Comparison of ENCODE assay signal across 20 cellular contexts in the genomic region with DNA sequence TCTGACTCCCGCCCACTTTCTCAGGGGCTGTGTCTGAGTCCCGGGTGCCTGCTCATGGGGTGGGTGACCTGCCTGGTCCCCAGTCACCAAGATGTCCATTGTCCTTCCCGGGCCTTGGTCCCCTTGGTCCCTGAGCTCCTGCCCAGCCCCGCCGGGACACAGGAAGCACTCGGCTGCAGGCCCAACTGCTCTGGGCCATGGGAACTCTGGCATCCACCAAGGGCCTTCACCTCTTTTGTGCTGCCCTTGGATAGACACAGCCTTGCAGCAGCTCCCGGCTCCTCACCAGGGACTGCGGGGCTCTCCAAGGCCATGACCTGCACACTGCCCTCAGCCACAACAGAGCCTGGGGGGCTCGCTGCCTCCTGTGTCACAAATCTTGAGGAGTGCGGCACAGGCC. TPM values are rescaled to one million over a fixed set of nuclear protein-coding genes. Genes with fewer than 3 reads are reported as not detected.
A peak's percentile ranks its signal among the peaks of the same experiment; 100 is the strongest.
DNase-seq lines count a peak whose midpoint lies in the region; ATAC-seq and TF ChIP-seq lines count a peak whose summit lies in the region.
"Had no signal": no experiment of that assay in that cellular context is flagged by ENCODE, and none has a peak within 500 bp of the region (broad histone marks: within the 10 kb centered on the region; RNA-seq: fewer than 3 reads in every experiment).

No MANE protein-coding gene starts in this region.

- POLR2A ChIA-PET in naive thymus-derived CD4-positive, alpha-beta T cell (lab: Charles Lee) = no interaction called here

- no peak for ATAC-seq in lower lobe of right lung
- ATAC-seq in naive thymus-derived CD4-positive, alpha-beta T cell = no peak
- ATAC-seq: CD8-positive, alpha-beta T cell; GM12878 had no signal

- no peak overlapping the region for H4K5ac ChIP-seq in H9 (ENCODE audit: insufficient read length, low read depth, low read length)

- H3K9me2 ChIP-seq in Karpas-422 (replicated peaks; ENCODE audit: insufficient read depth, low read length) = no peaks in the 10 kb centered on the region

- H4K91ac ChIP-seq in H9 (ENCODE audit: insufficient read length, low read depth, low read length) (no peak overlapping the region), trophoblast cell (ENCODE audit: low read depth, low read length) (no peak overlapping the region)

- H4K20me1 ChIP-seq in H9 (ENCODE audit: control insufficient read depth, insufficient read depth, insufficient read length) (no peaks in the 10 kb centered on the region), Karpas-422 (ENCODE audit: insufficient read depth, low read depth, low read length) (no peaks in the 10 kb centered on the region)

- no peak overlapping the region; the same call in 1 of the 2 replicates for H3K14ac ChIP-seq in H9 (ENCODE audit: insufficient read depth, low read length)
- no peak overlapping the region for H3K14ac ChIP-seq in trophoblast cell (ENCODE audit: low read length)

- H3K79me1 ChIP-seq in H9 (ENCODE audit: insufficient read depth, low read depth, low read length, poor library complexity, severe bottlenecking) (no peaks in the 10 kb centered on the region), trophoblast cell (ENCODE audit: low read length) (no peaks in the 10 kb centered on the region)

- H2AFZ ChIP-seq in H9 (ENCODE audit: low read length) = no peak overlapping the region
- no peak overlapping the region for H2AFZ ChIP-seq in Karpas-422 (ENCODE audit: low read length)
- H2AFZ ChIP-seq in trophoblast cell (ENCODE audit: insufficient read depth, low read length, poor library complexity) = no peak overlapping the region
- H2AFZ ChIP-seq: GM23248 had no signal

- CTCF ChIA-PET in naive thymus-derived CD4-positive, alpha-beta T cell (lab: Charles Lee) = no interaction called here

- H3K56ac ChIP-seq in H9 (ENCODE audit: insufficient read length, low read depth, low read length) = no peak overlapping the region

- H2BK12ac ChIP-seq in H9 (ENCODE audit: insufficient read length, low read depth, low read length) (no peak overlapping the region), trophoblast cell (ENCODE audit: low read length) (no peak overlapping the region)

- no peaks in the 10 kb centered on the region for H3K27me3 ChIP-seq in H9 (ENCODE audit: insufficient read depth, low read length)
- no peaks in the 10 kb centered on the region for H3K27me3 ChIP-seq in Karpas-422 (ENCODE audit: low read length)
- H3K27me3 ChIP-seq in trophoblast cell (ENCODE audit: insufficient read depth, low read length) = peaks cover 3% of the 10 kb centered on the region
- H3K27me3 ChIP-seq in lower lobe of right lung (ENCODE audit: low read depth) = no peaks in the 10 kb centered on the region
- no peaks in the 10 kb centered on the region for H3K27me3 ChIP-seq in naive thymus-derived CD4-positive, alpha-beta T cell (ENCODE audit: control insufficient read depth in 2 of 2, insufficient read depth in 2 of 2, low read length in 2 of 2)
- no peaks in the 10 kb centered on the region for H3K27me3 ChIP-seq in H7 (ENCODE audit: control insufficient read depth, insufficient read depth, low read length)

- H3K18ac ChIP-seq in H9 (ENCODE audit: insufficient read length, low read depth, low read length) = no peak overlapping the region
- H3K18ac ChIP-seq in trophoblast cell (ENCODE audit: low read length) = no peak overlapping the region

- H4K12ac ChIP-seq in trophoblast cell (ENCODE audit: low read depth, low read length) = no peak overlapping the region

- peak; percentile 25 for DNase-seq in H9
- DNase-seq in Karpas-422 = peak; percentile 29
- DNase-seq in mesenteric fat pad (ENCODE audit: low spot score) = peak; percentile 76
- DNase-seq in trophoblast cell = no peak
- DNase-seq in NCI-H1694 treated with DMSO at 0.1 percent for 48 hours (lab: John Stamatoyannopoulos, UW) = no peak
- DNase-seq in lower lobe of right lung = no peak
- DNase-seq in naive thymus-derived CD4-positive, alpha-beta T cell = no peak
- DNase-seq in H7 = no peak
- DNase-seq: CD4-positive, CD25-positive, alpha-beta regulatory T cell; DMS 273 treated with DMSO at 0.1 percent for 48 hours; DMS79; EL; GDM1; GM23248; HFFc6 had no signal

- TF ChIP-seq CTCF in H9 (conservative IDR thresholded peaks at IDR 0.05) = no peak
- TF ChIP-seq CTCF in lower lobe of right lung (IDR thresholded peaks at IDR 0.05) = no peak

- H2BK15ac ChIP-seq in H9 (ENCODE audit: low read depth, low read length) = no peak overlapping the region

- H2BK20ac ChIP-seq in H9 (ENCODE audit: low read depth, low read length, poor library complexity, severe bottlenecking) = no peak overlapping the region

- H3K27ac Mint-ChIP-seq in H9 = no peak overlapping the region
- H3K27ac Mint-ChIP-seq in naive thymus-derived CD4-positive, alpha-beta T cell = no peak overlapping the region
- H3K27ac Mint-ChIP-seq: CD8-positive, alpha-beta T cell; HFFc6 had no signal

- H3K9ac ChIP-seq in H9 (ENCODE audit: extremely low read depth, insufficient read length, low read length) (no peak overlapping the region), Karpas-422 (ENCODE audit: low read length) (no peak overlapping the region), trophoblast cell (ENCODE audit: low read length) (no peak overlapping the region)
- H3K9ac ChIP-seq: GM23248 had no signal

- H4K8ac ChIP-seq in H9 (replicated peaks; ENCODE audit: insufficient read length, low read depth, low read length) (no peak overlapping the region), trophoblast cell (ENCODE audit: low read depth, low read length) (no peak overlapping the region)

- H3K23me2 ChIP-seq in H9 (ENCODE audit: insufficient read length, low read depth, low read length, poor library complexity, severe bottlenecking) = no peaks in the 10 kb centered on the region

- peaks cover 0 to 7% (median 0%) of the 10 kb centered on the region in 3 experiments; a peak in 1 of 7 replicates for H3K36me3 Mint-ChIP-seq in H9 (ENCODE audit: insufficient read depth in 1 of 3, low read depth in 3 of 3)
- peaks cover 34 to 85% (median 69%) of the 10 kb centered on the region in 5 donors for H3K36me3 Mint-ChIP-seq in naive thymus-derived CD4-positive, alpha-beta T cell

- H3T11ph ChIP-seq in H9 (ENCODE audit: low read length) = no peak overlapping the region

- H3K36me3 ChIP-seq in Karpas-422 (ENCODE audit: insufficient read depth, low read length) (no peaks in the 10 kb centered on the region), trophoblast cell (ENCODE audit: control insufficient read depth in 1 of 2, insufficient read depth in 2 of 2, low read length in 2 of 2) (no peaks in the 10 kb centered on the region), lower lobe of right lung (peaks cover 52% of the 10 kb centered on the region), H7 (replicated peaks; ENCODE audit: control insufficient read depth, insufficient read depth, low read length) (no peaks in the 10 kb centered on the region)
- H3K36me3 ChIP-seq in naive thymus-derived CD4-positive, alpha-beta T cell (ENCODE audit: control insufficient read depth in 2 of 3, insufficient read depth in 3 of 3, low read length in 3 of 3) = peaks cover 7 to 92% (median 29%) of the 10 kb centered on the region in 3 experiments
- H3K36me3 ChIP-seq: HAP-1 had no signal

- H3K23ac ChIP-seq in H9 (ENCODE audit: insufficient read length, low read depth, low read length) (no peak overlapping the region), trophoblast cell (ENCODE audit: low read length) (no peak overlapping the region)

- no peaks in the 10 kb centered on the region for H3K79me2 ChIP-seq in H9 (ENCODE audit: insufficient read depth, low read length)
- no peaks in the 10 kb centered on the region for H3K79me2 ChIP-seq in Karpas-422 (ENCODE audit: low read length)
- H3K79me2 ChIP-seq in trophoblast cell (ENCODE audit: control insufficient read depth, insufficient read depth, low read length, poor library complexity) = no peaks in the 10 kb centered on the region

- H3K4me2 ChIP-seq in H9 (ENCODE audit: insufficient read depth, insufficient read length, low read length) (no peak overlapping the region), Karpas-422 (ENCODE audit: low read depth, low read length, poor library complexity, severe bottlenecking) (no peak overlapping the region), trophoblast cell (ENCODE audit: low read length) (no peak overlapping the region)

- WGBS in H9 (ENCODE audit: extremely low coverage, insufficient read length, low lambda C conversion rate) = no CpG with 5 or more reads among the region's 10 CpGs
- no CpG with 5 or more reads among the region's 10 CpGs for WGBS in trophoblast cell (ENCODE audit: extremely low coverage, insufficient coverage, insufficient read length)

- H2BK120ac ChIP-seq in H9 (ENCODE audit: low read depth, low read length, poor library complexity, severe bottlenecking) (no peak overlapping the region), trophoblast cell (ENCODE audit: insufficient read depth, low read length, poor library complexity) (no peak overlapping the region)

- H3K4me3 ChIP-seq in Karpas-422 (ENCODE audit: low read length) (no peak overlapping the region), trophoblast cell (ENCODE audit: low read depth, low read length) (peak overlapping the region; percentile 36), lower lobe of right lung (no peak overlapping the region), H7 (ENCODE audit: insufficient read depth, low read depth, low read length) (no peak overlapping the region)
- H3K4me3 ChIP-seq in naive thymus-derived CD4-positive, alpha-beta T cell (ENCODE audit: low read length) = no peak overlapping the region
- H3K4me3 ChIP-seq: GM12878, GM23248, HAP-1 had no signal

- H3K4me1 Mint-ChIP-seq in H9 = no peaks in the 10 kb centered on the region; a peak in 1 of 4 replicates
- H3K4me1 Mint-ChIP-seq in naive thymus-derived CD4-positive, alpha-beta T cell = peaks cover 0 to 4% (median 0%) of the 10 kb centered on the region in 7 donors
- H3K4me1 Mint-ChIP-seq: CD4-positive, CD25-positive, alpha-beta regulatory T cell had no signal

- H3K27ac ChIP-seq in H9 (ENCODE audit: insufficient read length, low read depth, low read length) (no peak overlapping the region), Karpas-422 (ENCODE audit: low read length) (no peak overlapping the region), trophoblast cell (ENCODE audit: low read depth, low read length) (no peak overlapping the region), lower lobe of right lung (no peak overlapping the region)
- no peak overlapping the region for H3K27ac ChIP-seq in naive thymus-derived CD4-positive, alpha-beta T cell (ENCODE audit: low read depth, low read length)
- H3K27ac ChIP-seq: C4-2B, GM23248 had no signal

- no peak overlapping the region for H2BK5ac ChIP-seq in H9 (ENCODE audit: insufficient read length, low read length)
- H2BK5ac ChIP-seq in trophoblast cell (ENCODE audit: low read depth, low read length, poor library complexity) = no peak overlapping the region

- no peak overlapping the region for H3K4ac ChIP-seq in H9 (ENCODE audit: low read depth, low read length)
- no peak overlapping the region for H3K4ac ChIP-seq in trophoblast cell (ENCODE audit: low read depth, low read length)

- peaks cover 4% of the 10 kb centered on the region for H3K27me3 Mint-ChIP-seq in H9 (ENCODE audit: low read depth)
- no peaks in the 10 kb centered on the region for H3K27me3 Mint-ChIP-seq in naive thymus-derived CD4-positive, alpha-beta T cell
- H3K27me3 Mint-ChIP-seq: CD4-positive, CD25-positive, alpha-beta regulatory T cell had no signal

- H3K4me1 ChIP-seq in H9 (ENCODE audit: insufficient read depth, low read length) (no peaks in the 10 kb centered on the region), Karpas-422 (ENCODE audit: low read length) (no peaks in the 10 kb centered on the region), trophoblast cell (ENCODE audit: control insufficient read depth in 1 of 2, insufficient read depth in 2 of 2, low read length in 2 of 2) (no peaks in the 10 kb centered on the region), lower lobe of right lung (no peaks in the 10 kb centered on the region)
- H3K4me1 ChIP-seq in naive thymus-derived CD4-positive, alpha-beta T cell (ENCODE audit: control insufficient read depth in 2 of 2, insufficient read depth in 2 of 2, low read length in 2 of 2) = no peaks in the 10 kb centered on the region
- H3K4me1 ChIP-seq: HAP-1 had no signal

- no peak overlapping the region for H3K4me3 Mint-ChIP-seq in H9
- no peak overlapping the region for H3K4me3 Mint-ChIP-seq in naive thymus-derived CD4-positive, alpha-beta T cell
- H3K4me3 Mint-ChIP-seq: CD4-positive, CD25-positive, alpha-beta regulatory T cell; CD8-positive, alpha-beta T cell; HFFc6 had no signal

- no peak overlapping the region for H2AK5ac ChIP-seq in H9 (ENCODE audit: insufficient read length, low read length)
- no peak overlapping the region for H2AK5ac ChIP-seq in trophoblast cell (ENCODE audit: low read length)

- intact Hi-C loops in lower lobe of right lung (cut with DNase I) = no loop called here
- intact Hi-C loops in naive thymus-derived CD4-positive, alpha-beta T cell (cut with micrococcal nuclease) = no loop called here

- no peaks in the 10 kb centered on the region; a peak in 1 of 5 replicates for H3K9me3 Mint-ChIP-seq in H9
- H3K9me3 Mint-ChIP-seq in naive thymus-derived CD4-positive, alpha-beta T cell = peaks cover 0 to 6% (median 0%) of the 10 kb centered on the region in 11 donors
- H3K9me3 Mint-ChIP-seq: CD8-positive, alpha-beta T cell; HFFc6 had no signal

- H3K9me3 ChIP-seq in H9 (ENCODE audit: control insufficient read depth, low read depth, low read length) (no peaks in the 10 kb centered on the region), Karpas-422 (ENCODE audit: low read length) (no peaks in the 10 kb centered on the region), trophoblast cell (ENCODE audit: insufficient read depth, low read depth, low read length) (peaks cover 1% of the 10 kb centered on the region), lower lobe of right lung (no peaks in the 10 kb centered on the region)
- H3K9me3 ChIP-seq in naive thymus-derived CD4-positive, alpha-beta T cell (ENCODE audit: control insufficient read depth in 2 of 3, low read length in 3 of 3) = no peaks in the 10 kb centered on the region
- H3K9me3 ChIP-seq: HAP-1 had no signal

RNA-seq across cellular contexts. Expression of a gene that starts 22.1 kb away (rescaled TPM):
- total RNA-seq in H9 (2021) (5.1 and 6.3 TPM in 2 replicates), mesenteric fat pad (60.3 TPM), lower lobe of right lung (211 TPM)
- 90.0 and 108 TPM in 2 replicates for total RNA-seq in Karpas-422 (2014; rRNA removed; shearing (Covaris generic); ENCODE audit: low replicate concordance)
- polyA plus RNA-seq in trophoblast cell (2013) = 0.76 and 1.1 TPM in 2 replicates
- total RNA-seq in naive thymus-derived CD4-positive, alpha-beta T cell = 100 to 1,000 TPM in 1 of 5 experiments, 10 to 100 TPM in 4; 67.6 to 384 (median 74.5) TPM
- 10 to 100 TPM; 50.2 to 79.8 TPM for polyA plus RNA-seq in naive thymus-derived CD4-positive, alpha-beta T cell
- total RNA-seq in H7 (2014; rRNA removed; shearing (Covaris generic)) = 1.6 and 3.9 TPM in 2 replicates

RNA-seq across cellular contexts. Expression of a gene that starts 42.1 kb away (rescaled TPM):
- 1.8 and 1.9 TPM in 2 replicates for total RNA-seq in H9 (2021)
- 27.8 and 31.0 TPM in 2 replicates for total RNA-seq in Karpas-422 (2014; rRNA removed; shearing (Covaris generic); ENCODE audit: low replicate concordance)
- total RNA-seq in mesenteric fat pad = 39.9 TPM
- polyA plus RNA-seq in trophoblast cell (2013) = 0.37 and 0.46 TPM in 2 replicates
- 35.5 TPM for total RNA-seq in lower lobe of right lung
- total RNA-seq in naive thymus-derived CD4-positive, alpha-beta T cell = 100 to 1,000 TPM in 3 of 5 experiments, 10 to 100 TPM in 2; 84.8 to 116 (median 100) TPM
- 10 to 100 TPM; 46.7 to 49.5 TPM for polyA plus RNA-seq in naive thymus-derived CD4-positive, alpha-beta T cell
- 0.45 and 2.1 TPM in 2 replicates for total RNA-seq in H7 (2014; rRNA removed; shearing (Covaris generic))
- total RNA-seq: A673 had no signal

Comparison
In these comparisons a context has a peak if more than half of its experiments do, and no peak if none do; other contexts are left out.
1. DNase-seq: peak in H9 (single experiment), Karpas-422 (single experiment) and mesenteric fat pad (single experiment); none in trophoblast cell (0 of 2), NCI-H1694 treated with DMSO at 0.1 percent for 48 hours (single experiment), lower lobe of right lung (single experiment), naive thymus-derived CD4-positive, alpha-beta T cell (0 of 9) and H7 (single experiment).